Comparison of ENCODE assay signal across 8 cellular contexts in the genomic region with DNA sequence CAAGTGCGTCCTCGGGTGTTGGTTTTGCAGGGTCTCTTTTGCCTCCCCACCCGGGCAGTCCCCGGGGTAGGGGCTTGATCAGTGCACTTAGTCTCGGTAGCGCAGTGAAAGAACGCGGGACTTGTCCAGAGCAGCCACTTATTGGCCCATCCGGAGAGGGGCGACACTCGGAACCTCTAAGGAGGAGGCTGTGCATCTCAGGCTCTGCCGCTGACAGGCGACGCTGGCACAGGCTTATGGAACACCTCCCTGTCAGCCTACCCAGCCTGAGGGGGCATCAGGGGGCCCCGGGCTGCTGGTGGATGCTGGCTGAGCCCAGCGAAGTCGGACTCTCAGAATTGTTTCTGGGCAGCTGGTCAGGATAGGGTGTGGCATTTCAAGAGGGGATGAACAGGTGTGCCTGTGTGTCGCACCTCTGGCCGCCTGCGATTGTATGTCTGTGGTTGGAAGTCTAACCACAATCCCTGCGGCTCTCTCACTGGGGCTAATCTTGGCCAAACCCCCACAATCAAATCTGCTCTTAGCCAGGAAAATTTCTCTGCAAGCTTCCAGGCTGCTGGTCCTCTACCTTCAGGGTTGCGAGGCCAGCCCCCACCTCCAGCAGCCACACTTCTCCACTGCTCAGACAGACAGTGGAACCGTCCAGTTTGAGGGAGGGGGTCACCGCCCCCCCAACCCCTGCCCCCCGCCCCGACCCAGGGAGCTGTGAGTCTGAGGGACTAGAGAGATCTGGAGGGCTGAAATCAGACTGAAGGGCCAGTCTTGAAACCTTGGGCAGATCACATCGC. TPM values are rescaled to one million over a fixed set of nuclear protein-coding genes. Genes with fewer than 3 reads are reported as not detected.
DNase-seq lines count a peak whose midpoint lies in the region; ATAC-seq and TF ChIP-seq lines count a peak whose summit lies in the region.

No MANE protein-coding gene starts in this region.

- H3K27ac ChIP-seq in ectodermal cell (ENCODE audit: insufficient read depth, low read depth, low read length, poor library complexity, severe bottlenecking) (peak overlapping the region; percentile 89), mesendoderm (ENCODE audit: low read depth, low read length) (peak overlapping the region; percentile 46), substantia nigra (ENCODE audit: low read depth, low read length, poor library complexity, severe bottlenecking) (peak overlapping the region; percentile 92)

- no peak overlapping the region for H2AK5ac ChIP-seq in mesendoderm (ENCODE audit: low read length)

- DNase-seq in A172 (ENCODE audit: low spot score): peak; percentile 72
- peak; percentile 7 for DNase-seq in NCI-H187 treated with DMSO at 0.1 percent for 48 hours (lab: John Stamatoyannopoulos, UW)
- peak; percentile 77 for DNase-seq in UCSD-AML1 (lab: John Stamatoyannopoulos, UW; ENCODE audit: unreplicated experiment)
- DNase-seq in mesendoderm: peak; percentile 91
- DNase-seq in substantia nigra (lab: John Stamatoyannopoulos, UW): peak in 4 of 49 donors; percentile 36 to 59 (median 40)

- TF ChIP-seq CTCF in GM12872 (IDR thresholded peaks at IDR 0.05; ENCODE audit: insufficient read depth, low read depth, low read length): peak; percentile 34; the same call in 2 of the 3 replicates

- H2BK120ac ChIP-seq in mesendoderm (ENCODE audit: low read depth, low read length): no peak overlapping the region

- H4K5ac ChIP-seq in mesendoderm (ENCODE audit: low read length): no peak overlapping the region

- H3K9ac ChIP-seq in mesendoderm (ENCODE audit: low read length): peak overlapping the region; percentile 85

- no peak overlapping the region for H3K23ac ChIP-seq in mesendoderm (ENCODE audit: low read length)

- H3K4ac ChIP-seq in mesendoderm (ENCODE audit: low read depth, low read length): no peak overlapping the region

- WGBS in ectodermal cell, 2 experiments: 23 to 24% methylated on average over 27 of the region's 27 CpGs
- WGBS in mesendoderm (ENCODE audit: extremely low coverage, insufficient coverage, low lambda C conversion rate): no CpG with 5 or more reads among the region's 27 CpGs

- H3K79me1 ChIP-seq in mesendoderm (ENCODE audit: low read length): no peaks in the 10 kb centered on the region

- peak; percentile 18 for ATAC-seq in HG02798 (IDR thresholded peaks at IDR 0.05; ENCODE audit: poor library complexity, unreplicated experiment)

- no peaks in the 10 kb centered on the region for H3K9me3 ChIP-seq in ectodermal cell (ENCODE audit: control insufficient read depth, low read length)

- peak overlapping the region; percentile 16 for H3K18ac ChIP-seq in mesendoderm (ENCODE audit: low read length)

- H4K8ac ChIP-seq in mesendoderm (ENCODE audit: low read depth, low read length): no peak overlapping the region

- H3K79me2 ChIP-seq in mesendoderm (ENCODE audit: control insufficient read depth, insufficient read depth, low read length): no peaks in the 10 kb centered on the region

- peaks cover 10% of the 10 kb centered on the region for H3K36me3 ChIP-seq in ectodermal cell (ENCODE audit: control insufficient read depth, insufficient read depth, low read length)
- no peaks in the 10 kb centered on the region for H3K36me3 ChIP-seq in mesendoderm (ENCODE audit: control insufficient read depth, insufficient read depth, low read length)

- H3K4me3 ChIP-seq in ectodermal cell (ENCODE audit: insufficient read depth, low read depth, low read length) (peak overlapping the region; percentile 70), mesendoderm (ENCODE audit: low read length) (peak overlapping the region; percentile 61)

- H3K4me2 ChIP-seq in mesendoderm (ENCODE audit: low read length): peak overlapping the region; percentile 89

- H3K27me3 ChIP-seq in ectodermal cell (ENCODE audit: control insufficient read depth, insufficient read depth, low read length, poor library complexity, severe bottlenecking) (no peaks in the 10 kb centered on the region), mesendoderm (ENCODE audit: insufficient read depth, low read length, poor library complexity) (no peaks in the 10 kb centered on the region)

- H2BK15ac ChIP-seq in mesendoderm (replicated peaks; ENCODE audit: low read depth): no peak overlapping the region

- no peak overlapping the region for H2BK5ac ChIP-seq in mesendoderm (ENCODE audit: low read length)

- peak overlapping the region; percentile 98 for H3K56ac ChIP-seq in mesendoderm (ENCODE audit: low read length)

- H3K4me1 ChIP-seq in ectodermal cell (ENCODE audit: control insufficient read depth, insufficient read depth, low read length): peaks cover 10% of the 10 kb centered on the region
- H3K4me1 ChIP-seq in mesendoderm (ENCODE audit: control insufficient read depth, low read depth, low read length): peaks cover 4% of the 10 kb centered on the region

RNA-seq across cellular contexts. Expression of gene ATG16L2, which starts 0.8 kb away (rescaled TPM):
- total RNA-seq in A172 (2014; rRNA removed; shearing (Covaris generic)): 3.4 and 46.5 TPM in 2 replicates
- 31.7 TPM for polyA plus RNA-seq in ectodermal cell (2013, experiment 1 of 4)
- 34.1 TPM for polyA plus RNA-seq in ectodermal cell (2013, experiment 2 of 4)
- 29.8 TPM for polyA plus RNA-seq in ectodermal cell (2013, experiment 3 of 4)
- 34.4 TPM for polyA plus RNA-seq in ectodermal cell (2013, experiment 4 of 4)
- 2.2 TPM for polyA plus RNA-seq in mesendoderm (2013, experiment 1 of 2)
- polyA plus RNA-seq in mesendoderm (2013, experiment 2 of 2): 2.3 TPM

RNA-seq across cellular contexts. Expression of gene STARD10, which starts 21.2 kb away (rescaled TPM):
- 56.8 and 60.2 TPM in 2 replicates for total RNA-seq in A172 (2014; rRNA removed; shearing (Covaris generic))
- polyA plus RNA-seq in ectodermal cell (2013, experiment 1 of 4): 25.8 TPM
- 21.9 TPM for polyA plus RNA-seq in ectodermal cell (2013, experiment 2 of 4)
- polyA plus RNA-seq in ectodermal cell (2013, experiment 3 of 4): 22.1 TPM
- 29.3 TPM for polyA plus RNA-seq in ectodermal cell (2013, experiment 4 of 4)
- polyA plus RNA-seq in mesendoderm (2013, experiment 1 of 2): 12.8 TPM
- 13.7 TPM for polyA plus RNA-seq in mesendoderm (2013, experiment 2 of 2)
